Comparison of ENCODE assay signal across 10 cellular contexts in the genomic region with DNA sequence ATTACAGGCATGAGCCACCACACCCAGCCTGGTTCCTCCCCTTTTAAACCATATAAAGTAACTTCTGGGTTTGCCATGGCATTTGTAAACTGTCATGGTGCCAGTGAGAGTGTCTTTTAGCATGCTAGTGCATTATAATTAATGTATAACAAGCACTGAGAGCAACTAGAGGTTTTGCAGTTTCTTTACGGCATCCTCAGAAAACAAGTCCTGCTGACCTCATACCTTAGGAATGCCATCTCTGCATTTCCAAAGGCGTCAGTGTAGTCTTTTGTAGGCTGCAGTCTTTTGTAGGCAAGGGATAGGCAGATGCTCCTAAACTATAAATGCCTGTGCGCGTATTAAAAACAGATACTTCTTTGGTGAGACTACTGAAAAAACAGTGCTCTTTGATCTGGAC.
DNase-seq lines count a peak whose midpoint lies in the region; ATAC-seq and TF ChIP-seq lines count a peak whose summit lies in the region.
"Had no signal": no experiment of that assay in that cellular context is flagged by ENCODE, and none has a peak within 500 bp of the region (broad histone marks: within the 10 kb centered on the region; RNA-seq: fewer than 3 reads in every experiment).

No MANE protein-coding gene starts in this region.

- H3K27me3 ChIP-seq in GM23338 (ENCODE audit: insufficient read depth) (no peaks in the 10 kb centered on the region), trophoblast cell (ENCODE audit: insufficient read depth, low read length) (no peaks in the 10 kb centered on the region)

- no peaks in the 10 kb centered on the region for H3K36me3 Mint-ChIP-seq in GM23338 (ENCODE audit: low read depth)
- H3K36me3 Mint-ChIP-seq: activated naive CD4-positive, alpha-beta T cell treated with anti-CD3 and anti-CD28 coated beads, Interleukin-2, amount 10 ng/mL, durations not matched to agents 7 days and 5 days had no signal

- H3K4me3 ChIP-seq in GM23338 (no peak overlapping the region), trophoblast cell (ENCODE audit: low read depth, low read length) (no peak overlapping the region)

- no peaks in the 10 kb centered on the region for H3K9me2 ChIP-seq in GM23338 (ENCODE audit: insufficient read depth)

- H2AK5ac ChIP-seq in trophoblast cell (ENCODE audit: low read length), result no peak overlapping the region

- H2AFZ ChIP-seq in GM23338 (no peak overlapping the region), trophoblast cell (ENCODE audit: insufficient read depth, low read length, poor library complexity) (no peak overlapping the region)

- H3K4ac ChIP-seq in trophoblast cell (ENCODE audit: low read depth, low read length), result no peak overlapping the region

- peaks cover 9% of the 10 kb centered on the region for H3K27me3 Mint-ChIP-seq in GM23338 (ENCODE audit: insufficient read depth, low read depth, poor library complexity)

- no peaks in the 10 kb centered on the region for H3K9me3 Mint-ChIP-seq in GM23338
- H3K9me3 Mint-ChIP-seq: activated naive CD4-positive, alpha-beta T cell treated with anti-CD3 and anti-CD28 coated beads, Interleukin-2, amount 10 ng/mL, durations not matched to agents 7 days and 5 days had no signal

- peaks cover 13% of the 10 kb centered on the region for H3K4me1 Mint-ChIP-seq in GM23338
- H3K4me1 Mint-ChIP-seq: activated naive CD4-positive, alpha-beta T cell treated with anti-CD3 and anti-CD28 coated beads, Interleukin-2, amount 10 ng/mL, durations not matched to agents 7 days and 5 days had no signal

- peaks cover 10% of the 10 kb centered on the region for H3K4me1 ChIP-seq in GM23338 (ENCODE audit: insufficient read depth)
- H3K4me1 ChIP-seq in trophoblast cell (ENCODE audit: control insufficient read depth in 1 of 2, insufficient read depth in 2 of 2, low read length in 2 of 2), result peaks cover 6 to 7% of the 10 kb centered on the region in 2 experiments

- no peaks in the 10 kb centered on the region for H3K9me3 ChIP-seq in trophoblast cell (ENCODE audit: insufficient read depth, low read depth, low read length)

- H3K36me3 ChIP-seq in GM23338 (ENCODE audit: insufficient read depth) (no peaks in the 10 kb centered on the region), trophoblast cell (ENCODE audit: control insufficient read depth in 1 of 2, insufficient read depth in 2 of 2, low read length in 2 of 2) (no peaks in the 10 kb centered on the region)

- H2BK5ac ChIP-seq in trophoblast cell (ENCODE audit: low read depth, low read length, poor library complexity), result no peak overlapping the region

- TF ChIP-seq CTCF in GM23338 (conservative IDR thresholded peaks at IDR 0.05; ENCODE audit: low read depth in 2 of 2) (no peak), RWPE1 (conservative IDR thresholded peaks at IDR 0.05; ENCODE audit: low read depth) (no peak)

- no peak overlapping the region for H3K23ac ChIP-seq in trophoblast cell (ENCODE audit: low read length)

- H2BK12ac ChIP-seq in trophoblast cell (ENCODE audit: low read length), result no peak overlapping the region

- no peak overlapping the region for H4K8ac ChIP-seq in trophoblast cell (ENCODE audit: low read depth, low read length)

- POLR2A ChIA-PET in RWPE1 (lab: Yijun Ruan, JAX; ENCODE audit: low non-redundant PET), result no interaction called here

- H3K4me2 ChIP-seq in GM23338 (no peak overlapping the region), trophoblast cell (ENCODE audit: low read length) (no peak overlapping the region)

- H4K20me1 ChIP-seq in GM23338 (replicated peaks; ENCODE audit: insufficient read depth), result no peaks in the 10 kb centered on the region

- H3K79me1 ChIP-seq in trophoblast cell (ENCODE audit: low read length), result peaks cover 16% of the 10 kb centered on the region

- no peak overlapping the region for H3K18ac ChIP-seq in trophoblast cell (ENCODE audit: low read length)

- CTCF ChIA-PET in RWPE1 (lab: Yijun Ruan, JAX), result no interaction called here

- H3K14ac ChIP-seq in trophoblast cell (ENCODE audit: low read length), result no peak overlapping the region

- H3K27ac ChIP-seq in GM23338 (ENCODE audit: low read depth), result peak overlapping the region; percentile 91
- H3K27ac ChIP-seq in RWPE1, result peak overlapping the region; percentile 84
- H3K27ac ChIP-seq in trophoblast cell (ENCODE audit: low read depth, low read length), result peak overlapping the region; percentile 55

- peak; percentile 95 for ATAC-seq in GM23338
- no peak for ATAC-seq in GM19463 (IDR thresholded peaks at IDR 0.05; ENCODE audit: unreplicated experiment)

- no peak overlapping the region for H4K12ac ChIP-seq in trophoblast cell (ENCODE audit: low read depth, low read length)

- no peak overlapping the region for H3K9ac ChIP-seq in trophoblast cell (ENCODE audit: low read length)

- no peak overlapping the region for H3K4me3 Mint-ChIP-seq in GM23338
- H3K4me3 Mint-ChIP-seq: activated naive CD4-positive, alpha-beta T cell treated with anti-CD3 and anti-CD28 coated beads, Interleukin-2, amount 10 ng/mL, durations not matched to agents 7 days and 5 days had no signal

- no peaks in the 10 kb centered on the region for H3K79me2 ChIP-seq in GM23338 (replicated peaks; ENCODE audit: insufficient read depth)
- H3K79me2 ChIP-seq in trophoblast cell (ENCODE audit: control insufficient read depth, insufficient read depth, low read length, poor library complexity), result no peaks in the 10 kb centered on the region

- peaks cover 4% of the 10 kb centered on the region; the same call in 1 of the 2 replicates for H3F3A ChIP-seq in GM23338 (replicated peaks; ENCODE audit: low read depth)

- WGBS in trophoblast cell (ENCODE audit: extremely low coverage, insufficient coverage, insufficient read length), result no CpG with 5 or more reads among the region's 4 CpGs

- peak overlapping the region; percentile 68 for H2BK120ac ChIP-seq in trophoblast cell (ENCODE audit: insufficient read depth, low read length, poor library complexity)

- DNase-seq in GM23338 (ENCODE audit: low spot score) (peak; percentile 89), RWPE1 (ENCODE audit: low spot score) (peak; percentile 70), fibroblast of peridontal ligament (ENCODE audit: extremely low read depth) (peak; percentile 80), trophoblast cell (peak; percentile 35 to 85), cortex of kidney (lab: John Stamatoyannopoulos, UW) (no peak), NCI-H69 (lab: John Stamatoyannopoulos, UW) (no peak)
- no peak for DNase-seq in NK-92 treated with Interleukin-12 subunit alpha and Interleukin-12 subunit beta, amount 100 ng/mL, for 24 hours (lab: John Stamatoyannopoulos, UW)
- DNase-seq: activated naive CD4-positive, alpha-beta T cell treated with anti-CD3 and anti-CD28 coated beads, Interleukin-2, amount 10 ng/mL, durations not matched to agents 7 days and 5 days; NCI-H82 had no signal

- H3K27ac Mint-ChIP-seq in GM23338, result peak overlapping the region; percentile 57; the same call in 1 of the 2 replicates
- H3K27ac Mint-ChIP-seq: activated naive CD4-positive, alpha-beta T cell treated with anti-CD3 and anti-CD28 coated beads, Interleukin-2, amount 10 ng/mL, durations not matched to agents 7 days and 5 days had no signal

- no peak overlapping the region for H4K91ac ChIP-seq in trophoblast cell (ENCODE audit: low read depth, low read length)

TF ChIP-seq in GM23338, 12 proteins besides CTCF, POLR2A, EP300 and RAD21 (continues in another document):
- peak; percentile 45; the same call in 1 of the 2 replicates for TF ChIP-seq CREB1 (CRISPR knock-in tag; IDR thresholded peaks at IDR 0.05; ENCODE audit: low read depth)

Comparison
In these comparisons a context has a peak if more than half of its experiments do, and no peak if none do; other contexts are left out.
1. DNase-seq: peak in GM23338 (single experiment), RWPE1 (single experiment), fibroblast of peridontal ligament (single experiment) and trophoblast cell (2 of 2); none in cortex of kidney (single experiment), NK-92 treated with Interleukin-12 subunit alpha and Interleukin-12 subunit beta, amount 100 ng/mL, for 24 hours (single experiment) and NCI-H69 (single experiment).
2. Peak in every context shown above with its lines, with median percentiles within 50 percentile points of each other: H3K27ac ChIP-seq.